ENCODE assay signal across 13 cellular contexts in the genomic region with DNA sequence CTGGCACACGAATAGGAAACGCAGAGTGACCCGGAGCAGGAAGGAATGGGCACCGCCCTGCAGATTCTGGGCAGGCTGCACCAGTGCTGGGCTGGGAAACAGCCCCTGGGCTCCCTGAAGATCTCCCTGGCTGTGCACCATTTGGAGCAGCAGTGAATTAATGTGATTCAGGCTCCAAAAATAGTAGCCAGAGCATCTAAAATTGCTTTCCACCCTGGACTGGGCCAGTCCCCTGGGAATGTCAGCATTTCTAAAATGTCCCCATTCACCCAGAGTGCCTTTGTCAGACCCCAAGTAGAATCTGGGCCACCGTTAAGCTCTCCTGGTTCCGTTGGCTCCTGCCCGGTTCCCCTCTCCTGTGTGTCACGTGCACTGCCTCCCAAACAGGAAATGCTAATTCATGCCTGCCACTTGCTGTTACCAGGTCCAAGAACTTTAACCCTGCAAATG. TPM values are rescaled to one million over a fixed set of nuclear protein-coding genes. Genes with fewer than 3 reads are reported as not detected.
DNase-seq lines count a peak whose midpoint lies in the region; ATAC-seq, FAIRE-seq and TF ChIP-seq lines count a peak whose summit lies in the region.
"Had no signal": no experiment of that assay in that cellular context is flagged by ENCODE, and none has a peak within 500 bp of the region (broad histone marks: within the 10 kb centered on the region; RNA-seq: fewer than 3 reads in every experiment).

No MANE protein-coding gene starts in this region.

- no peak for FAIRE-seq in small intestine (lab: Jason Lieb, UNC)

- WGBS in GM23248 (ENCODE audit: low coverage in 1 of 2, low lambda C conversion rate in 2 of 2, missing lambda C conversion rate in 2 of 2), 2 experiments: 1 to 5% methylated on average over 8 of the region's 8 CpGs
- WGBS in esophagus, 2 donors: 26 to 28% methylated on average over 8 of the region's 8 CpGs
- WGBS in small intestine, 3 donors: 24 to 43% (median 35%) methylated on average over 8 of the region's 8 CpGs

- H3K9ac ChIP-seq in GM23248: peak overlapping the region; percentile 42

- H3K27ac ChIP-seq in GM23248 (peak overlapping the region; percentile 56), esophagus (ENCODE audit: low read depth in 2 of 2, low read length in 1 of 2) (peak overlapping the region; percentile 57 to 66), lower lobe of right lung (peak overlapping the region; percentile 68), small intestine (ENCODE audit: low read depth in 1 of 2, low read length in 1 of 2) (peak overlapping the region in 1 of 2 donors; percentile 32)
- no peak overlapping the region for H3K27ac ChIP-seq in effector memory CD4-positive, alpha-beta T cell (ENCODE audit: insufficient read depth, low read length, poor library complexity, severe bottlenecking)
- H3K27ac ChIP-seq: PC-9 had no signal

- ATAC-seq in lower lobe of right lung: peak; percentile 31 to 59
- ATAC-seq in stimulated activated naive B cell treated with anti-CD40 and anti-IgM and Interleukin-4, amounts not matched to agents 10 μg/mL and 1 μg/mL and 100 μg/mL, for 72 hours (replicated peaks): no peak
- ATAC-seq in stimulated activated naive CD8-positive, alpha-beta T cell treated with anti-CD3 and anti-CD28 coated beads, Interleukin-15, amount 100 ng/mL, for 72 hours: no peak

- H3K27ac Mint-ChIP-seq in stimulated activated naive B cell treated with anti-CD40 and anti-IgM and Interleukin-4, amounts not matched to agents 10 μg/mL and 1 μg/mL and 100 μg/mL, for 72 hours: no peak overlapping the region
- no peak overlapping the region for H3K27ac Mint-ChIP-seq in stimulated activated naive CD8-positive, alpha-beta T cell treated with anti-CD3 and anti-CD28 coated beads, Interleukin-15, amount 100 ng/mL, for 72 hours
- H3K27ac Mint-ChIP-seq: CD4-positive, CD25-positive, alpha-beta regulatory T cell; memory B cell had no signal

- no peaks in the 10 kb centered on the region for H3K9me3 ChIP-seq in GM23248 (ENCODE audit: low read depth)
- no peaks in the 10 kb centered on the region for H3K9me3 ChIP-seq in esophagus (ENCODE audit: control insufficient read depth in 2 of 2, insufficient read depth in 1 of 2, low read depth in 1 of 2, low read length in 1 of 2)
- no peaks in the 10 kb centered on the region for H3K9me3 ChIP-seq in lower lobe of right lung
- no peaks in the 10 kb centered on the region for H3K9me3 ChIP-seq in small intestine (ENCODE audit: control insufficient read depth, low read depth)
- H3K9me3 ChIP-seq in effector memory CD4-positive, alpha-beta T cell (ENCODE audit: control insufficient read depth, low read length): no peaks in the 10 kb centered on the region

- peak overlapping the region; percentile 69 for H3K4me2 ChIP-seq in GM23248 (ENCODE audit: unreplicated experiment)
- H3K4me2 ChIP-seq: PC-9 had no signal

- DNase-seq in GM23248 (peak; percentile 66), lower lobe of right lung (no peak), small intestine (peak; percentile 16), NCI-H146 (lab: John Stamatoyannopoulos, UW) (no peak)
- no peak for DNase-seq in effector memory CD4-positive, alpha-beta T cell
- no peak for DNase-seq in stimulated activated naive B cell treated with anti-CD40 and anti-IgM and Interleukin-4, amounts not matched to agents 10 μg/mL and 1 μg/mL and 100 μg/mL, for 72 hours
- no peak for DNase-seq in stimulated activated naive CD8-positive, alpha-beta T cell treated with anti-CD3 and anti-CD28 coated beads, Interleukin-15, amount 100 ng/mL, for 72 hours
- DNase-seq: activated gamma-delta T cell treated with Interleukin-2 at 50 U/mL for 16 hours; CD4-positive, CD25-positive, alpha-beta regulatory T cell; NCI-H1092 treated with DMSO at 0.1 percent for 48 hours; PC-9 had no signal

- no peak overlapping the region for H3K4me3 Mint-ChIP-seq in stimulated activated naive B cell treated with anti-CD40 and anti-IgM and Interleukin-4, amounts not matched to agents 10 μg/mL and 1 μg/mL and 100 μg/mL, for 72 hours
- H3K4me3 Mint-ChIP-seq in stimulated activated naive CD8-positive, alpha-beta T cell treated with anti-CD3 and anti-CD28 coated beads, Interleukin-15, amount 100 ng/mL, for 72 hours: no peak overlapping the region
- H3K4me3 Mint-ChIP-seq: CD4-positive, CD25-positive, alpha-beta regulatory T cell; memory B cell had no signal

- no peaks in the 10 kb centered on the region for H3K36me3 ChIP-seq in GM23248 (ENCODE audit: low read depth)
- no peaks in the 10 kb centered on the region for H3K36me3 ChIP-seq in esophagus (ENCODE audit: control insufficient read depth in 2 of 2, insufficient read depth in 2 of 2, low read length in 1 of 2)
- no peaks in the 10 kb centered on the region for H3K36me3 ChIP-seq in lower lobe of right lung
- no peaks in the 10 kb centered on the region for H3K36me3 ChIP-seq in small intestine (ENCODE audit: control insufficient read depth in 2 of 2, insufficient read depth in 2 of 2, low read length in 2 of 2)
- H3K36me3 ChIP-seq in effector memory CD4-positive, alpha-beta T cell (ENCODE audit: control insufficient read depth, insufficient read depth, low read length): no peaks in the 10 kb centered on the region

- in situ Hi-C loops in GM23248 (cut with MboI): no loop called here

- peaks cover 18% of the 10 kb centered on the region for H3K4me1 ChIP-seq in GM23248 (ENCODE audit: insufficient read depth)
- H3K4me1 ChIP-seq in esophagus (ENCODE audit: control insufficient read depth in 2 of 2, insufficient read depth in 2 of 2, low read length in 1 of 2): no peaks in the 10 kb centered on the region
- peaks cover 39% of the 10 kb centered on the region for H3K4me1 ChIP-seq in lower lobe of right lung
- H3K4me1 ChIP-seq in small intestine (ENCODE audit: control insufficient read depth in 2 of 2, insufficient read depth in 1 of 2, low read depth in 1 of 2, low read length in 1 of 2): peaks cover 0 to 8% of the 10 kb centered on the region in 2 donors
- no peaks in the 10 kb centered on the region for H3K4me1 ChIP-seq in effector memory CD4-positive, alpha-beta T cell (ENCODE audit: control insufficient read depth, insufficient read depth, low read length, poor library complexity, severe bottlenecking)

- no peaks in the 10 kb centered on the region for H4K20me1 ChIP-seq in GM23248 (ENCODE audit: insufficient read depth)

- H3K4me3 ChIP-seq in GM23248 (peak overlapping the region; percentile 61), esophagus (ENCODE audit: low read depth in 1 of 2, low read length in 2 of 2) (no peak overlapping the region), lower lobe of right lung (peak overlapping the region; percentile 24), small intestine (ENCODE audit: low read depth in 1 of 2, low read length in 2 of 2) (no peak overlapping the region)
- no peak overlapping the region for H3K4me3 ChIP-seq in effector memory CD4-positive, alpha-beta T cell (ENCODE audit: insufficient read depth, low read depth, low read length, poor library complexity, severe bottlenecking)
- H3K4me3 ChIP-seq: PC-9 had no signal

- intact Hi-C loops in lower lobe of right lung (cut with DNase I): no loop called here

- no peaks in the 10 kb centered on the region for H3K9me3 Mint-ChIP-seq in stimulated activated naive B cell treated with anti-CD40 and anti-IgM and Interleukin-4, amounts not matched to agents 10 μg/mL and 1 μg/mL and 100 μg/mL, for 72 hours
- no peaks in the 10 kb centered on the region for H3K9me3 Mint-ChIP-seq in stimulated activated naive CD8-positive, alpha-beta T cell treated with anti-CD3 and anti-CD28 coated beads, Interleukin-15, amount 100 ng/mL, for 72 hours

- H2AFZ ChIP-seq in GM23248: peak overlapping the region; percentile 94
- H2AFZ ChIP-seq: PC-9 had no signal

- no peak for TF ChIP-seq CTCF in lower lobe of right lung (IDR thresholded peaks at IDR 0.05)

- H3K27me3 Mint-ChIP-seq in stimulated activated naive B cell treated with anti-CD40 and anti-IgM and Interleukin-4, amounts not matched to agents 10 μg/mL and 1 μg/mL and 100 μg/mL, for 72 hours: peaks cover 32 to 36% of the 10 kb centered on the region in 2 donors
- H3K27me3 Mint-ChIP-seq in stimulated activated naive CD8-positive, alpha-beta T cell treated with anti-CD3 and anti-CD28 coated beads, Interleukin-15, amount 100 ng/mL, for 72 hours: peaks cover 63% of the 10 kb centered on the region

- H3K36me3 Mint-ChIP-seq in stimulated activated naive B cell treated with anti-CD40 and anti-IgM and Interleukin-4, amounts not matched to agents 10 μg/mL and 1 μg/mL and 100 μg/mL, for 72 hours: no peaks in the 10 kb centered on the region
- H3K36me3 Mint-ChIP-seq: CD4-positive, CD25-positive, alpha-beta regulatory T cell had no signal

- H3K4me1 Mint-ChIP-seq in stimulated activated naive B cell treated with anti-CD40 and anti-IgM and Interleukin-4, amounts not matched to agents 10 μg/mL and 1 μg/mL and 100 μg/mL, for 72 hours: peaks cover 10 to 24% of the 10 kb centered on the region in 2 donors
- H3K4me1 Mint-ChIP-seq in stimulated activated naive CD8-positive, alpha-beta T cell treated with anti-CD3 and anti-CD28 coated beads, Interleukin-15, amount 100 ng/mL, for 72 hours: no peaks in the 10 kb centered on the region

- no peaks in the 10 kb centered on the region for H3K9me2 ChIP-seq in GM23248 (ENCODE audit: insufficient read depth)

- no peaks in the 10 kb centered on the region for H3K27me3 ChIP-seq in GM23248 (replicated peaks; ENCODE audit: insufficient read depth)
- no peaks in the 10 kb centered on the region for H3K27me3 ChIP-seq in esophagus (ENCODE audit: control insufficient read depth in 1 of 2, insufficient read depth in 2 of 2, low read length in 2 of 2)
- H3K27me3 ChIP-seq in lower lobe of right lung (ENCODE audit: low read depth): no peaks in the 10 kb centered on the region
- no peaks in the 10 kb centered on the region for H3K27me3 ChIP-seq in small intestine (ENCODE audit: control insufficient read depth in 2 of 2, insufficient read depth in 2 of 2, low read length in 2 of 2)
- no peaks in the 10 kb centered on the region for H3K27me3 ChIP-seq in effector memory CD4-positive, alpha-beta T cell (replicated peaks; ENCODE audit: control insufficient read depth, insufficient read depth, low read length, poor library complexity, severe bottlenecking)

- H3K79me2 ChIP-seq in GM23248 (ENCODE audit: insufficient read depth): no peaks in the 10 kb centered on the region

- peaks cover 16% of the 10 kb centered on the region; the same call in 1 of the 2 replicates for H3F3A ChIP-seq in GM23248 (ENCODE audit: insufficient read depth)

RNA-seq across cellular contexts. Expression of a gene that starts 18.5 kb away (rescaled TPM):
- 5.9 and 6.7 TPM in 2 replicates for total RNA-seq in GM23248 (2014; rRNA removed; shearing (Covaris generic))
- polyA plus RNA-seq in GM23248 (2016; fragmentation: Nextera tagmentation; extraction: Ambion mirVana): 4.5 and 5.3 TPM in 2 replicates
- polyA plus RNA-seq in esophagus: 1 to 10 TPM; 5.7 to 8.6 TPM
- 12.9 TPM for total RNA-seq in lower lobe of right lung
- polyA plus RNA-seq in small intestine: 1 to 10 TPM in 2 of 3 donors, under 1 TPM in 1; 0.45 to 9.0 (median 1.6) TPM
- total RNA-seq: CD4-positive, CD25-positive, alpha-beta regulatory T cell had no signal
- polyA plus RNA-seq: CD4-positive, CD25-positive, alpha-beta regulatory T cell had no signal

Comparison
In these comparisons a context has a peak if more than half of its experiments do, and no peak if none do; other contexts are left out.
1. DNase-seq: peak in GM23248 (single experiment) and small intestine (single experiment); none in lower lobe of right lung (single experiment), effector memory CD4-positive, alpha-beta T cell (0 of 3), NCI-H146 (single experiment), stimulated activated naive B cell treated with anti-CD40 and anti-IgM and Interleukin-4, amounts not matched to agents 10 μg/mL and 1 μg/mL and 100 μg/mL, for 72 hours (single experiment) and stimulated activated naive CD8-positive, alpha-beta T cell treated with anti-CD3 and anti-CD28 coated beads, Interleukin-15, amount 100 ng/mL, for 72 hours (0 of 2).
2. H3K4me3 ChIP-seq: peak in GM23248 (single experiment) and lower lobe of right lung (single experiment); none in esophagus (0 of 2), small intestine (0 of 2) and effector memory CD4-positive, alpha-beta T cell (single experiment).
3. ATAC-seq: peak in lower lobe of right lung (2 of 2); none in stimulated activated naive B cell treated with anti-CD40 and anti-IgM and Interleukin-4, amounts not matched to agents 10 μg/mL and 1 μg/mL and 100 μg/mL, for 72 hours (0 of 2) and stimulated activated naive CD8-positive, alpha-beta T cell treated with anti-CD3 and anti-CD28 coated beads, Interleukin-15, amount 100 ng/mL, for 72 hours (single experiment).